Comparison of ENCODE assay signal across 29 cellular contexts in genomic region chr1:157958280-157958679, GRCh38. TPM values are rescaled to one million over a fixed set of nuclear protein-coding genes. Genes with fewer than 3 reads are reported as not detected.
"Had no signal": no experiment of that assay in that cellular context is flagged by ENCODE, and none has a peak within 500 bp of the region (broad histone marks: within the 10 kb centered on the region; RNA-seq: fewer than 3 reads in every experiment).

No MANE protein-coding gene starts in this region.

- H3K4me3 Mint-ChIP-seq: mesothelial cell of epicardium; naive thymus-derived CD4-positive, alpha-beta T cell; natural killer cell treated with Interleukin-12 subunit alpha and Interleukin-12 subunit beta and Interleukin-15 and Interleukin-18, amount 100 ng/mL, for 72 hours; neural crest cell; stimulated activated naive CD8-positive, alpha-beta T cell treated with anti-CD3 and anti-CD28 coated beads, Interleukin-15, Interleukin-2, amounts not matched to agents 100 ng/mL and 50 ng/mL, for 24 hours had no signal

- DNase-seq: head of caudate nucleus; hippocampal formation; kidney; left colon; left ventricle myocardium inferior; mesendoderm; naive thymus-derived CD4-positive, alpha-beta T cell; ovary; retina; right cardiac atrium; small intestine; spleen; stimulated activated CD4-positive, alpha-beta T cell treated with anti-CD3 and anti-CD28 coated beads, Interleukin-2, amount 100 ng/mL, for 48 hours; stimulated activated CD4-positive, alpha-beta T cell treated with anti-CD3 and anti-CD28 coated beads, Interleukin-4, amount 100 ng/mL, for 4 hours; stimulated activated CD8-positive, alpha-beta memory T cell treated with anti-CD3 and anti-CD28 coated beads, Interleukin-4, amount 100 ng/mL, for 48 hours; stimulated activated naive CD4-positive, alpha-beta T cell; tibial artery; trophoblast cell; upper lobe of right lung had no signal

- H3K4me1 ChIP-seq: tibial artery, upper lobe of right lung had no signal

- ATAC-seq: left colon; naive thymus-derived CD4-positive, alpha-beta T cell; natural killer cell treated with Interleukin-12 subunit alpha and Interleukin-12 subunit beta and Interleukin-15 and Interleukin-18, amount 100 ng/mL, for 72 hours; right cardiac atrium; sciatic nerve; upper lobe of right lung had no signal

- H3K4me1 Mint-ChIP-seq: naive thymus-derived CD4-positive, alpha-beta T cell; neural crest cell had no signal

- H3K36me3 ChIP-seq: left ventricle myocardium inferior, neutrophil, ovary, spleen, suprapubic skin, thoracic aorta, tibial artery, upper lobe of right lung had no signal

- H3K27me3 ChIP-seq: ovary, upper lobe of right lung had no signal

- H3K27ac ChIP-seq: left ventricle myocardium inferior, neutrophil, ovary, spleen, suprapubic skin, thoracic aorta, tibial artery, upper lobe of right lung had no signal

- H3K36me3 Mint-ChIP-seq: mesothelial cell of epicardium; naive thymus-derived CD4-positive, alpha-beta T cell; natural killer cell treated with Interleukin-12 subunit alpha and Interleukin-12 subunit beta and Interleukin-15 and Interleukin-18, amount 100 ng/mL, for 72 hours had no signal

- H3K4me3 ChIP-seq: left ventricle myocardium inferior, lung, ovary, spleen, suprapubic skin, thoracic aorta, tibial artery, upper lobe of right lung had no signal

- H3K27ac Mint-ChIP-seq: mesothelial cell of epicardium; naive thymus-derived CD4-positive, alpha-beta T cell; natural killer cell treated with Interleukin-12 subunit alpha and Interleukin-12 subunit beta and Interleukin-15 and Interleukin-18, amount 100 ng/mL, for 72 hours; progenitor cell of endocrine pancreas; stimulated activated naive CD8-positive, alpha-beta T cell treated with anti-CD3 and anti-CD28 coated beads, Interleukin-15, Interleukin-2, amounts not matched to agents 100 ng/mL and 50 ng/mL, for 24 hours had no signal

- H3K9me3 Mint-ChIP-seq: mesothelial cell of epicardium; naive thymus-derived CD4-positive, alpha-beta T cell; natural killer cell treated with Interleukin-12 subunit alpha and Interleukin-12 subunit beta and Interleukin-15 and Interleukin-18, amount 100 ng/mL, for 72 hours; neural crest cell; stimulated activated naive CD8-positive, alpha-beta T cell treated with anti-CD3 and anti-CD28 coated beads, Interleukin-15, Interleukin-2, amounts not matched to agents 100 ng/mL and 50 ng/mL, for 24 hours had no signal

- H3K9me3 ChIP-seq: left ventricle myocardium inferior, neutrophil, ovary, spleen, suprapubic skin, thoracic aorta, tibial artery, upper lobe of right lung had no signal

RNA-seq across cellular contexts. Expression of gene KIRREL1, which starts 35.2 kb away (rescaled TPM):
- total RNA-seq: naive thymus-derived CD4-positive, alpha-beta T cell; natural killer cell treated with Interleukin-12 subunit alpha and Interleukin-12 subunit beta and Interleukin-15 and Interleukin-18, amount 100 ng/mL, for 72 hours had no signal
- polyA plus RNA-seq: naive thymus-derived CD4-positive, alpha-beta T cell had no signal
